In the genomic region with DNA sequence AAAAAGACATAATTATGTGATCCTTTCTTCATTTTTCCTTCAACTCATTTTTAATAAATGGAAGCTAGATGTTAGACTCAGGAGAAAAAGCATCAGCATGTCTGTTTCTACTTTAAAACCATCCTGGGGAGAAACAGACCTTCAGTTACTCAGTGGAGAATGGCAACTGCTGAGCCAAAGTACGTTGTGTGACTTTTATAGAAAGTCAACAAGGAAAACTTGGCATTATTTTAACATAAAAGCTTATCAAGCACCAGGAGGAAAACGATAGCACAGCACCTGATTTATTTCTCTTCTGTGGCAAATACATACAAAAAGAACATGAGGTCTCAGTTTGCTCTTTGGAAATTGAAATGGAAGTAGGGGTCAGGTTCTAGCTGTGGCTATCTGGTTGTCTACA, we compare ENCODE assay signal across 2 cellular contexts.
TF ChIP-seq lines count a peak whose summit lies in the region.

No MANE protein-coding gene starts in this region.

TF ChIP-seq in SK-N-SH, 30 proteins besides CTCF, POLR2A, EP300 and RAD21 (continued from another document):
- TF ChIP-seq, protein P1, sequence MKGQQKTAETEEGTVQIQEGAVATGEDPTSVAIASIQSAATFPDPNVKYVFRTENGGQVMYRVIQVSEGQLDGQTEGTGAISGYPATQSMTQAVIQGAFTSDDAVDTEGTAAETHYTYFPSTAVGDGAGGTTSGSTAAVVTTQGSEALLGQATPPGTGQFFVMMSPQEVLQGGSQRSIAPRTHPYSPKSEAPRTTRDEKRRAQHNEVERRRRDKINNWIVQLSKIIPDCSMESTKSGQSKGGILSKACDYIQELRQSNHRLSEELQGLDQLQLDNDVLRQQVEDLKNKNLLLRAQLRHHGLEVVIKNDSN (IDR thresholded peaks at IDR 0.05; ENCODE audit: borderline replicate concordance, low read depth): no peak
- no peak for TF ChIP-seq JUND (IDR thresholded peaks at IDR 0.05)
- TF ChIP-seq TEAD4 (IDR thresholded peaks at IDR 0.05; ENCODE audit: borderline replicate concordance, insufficient read depth): no peak
- no peak for TF ChIP-seq GABPA (IDR thresholded peaks at IDR 0.05; ENCODE audit: low read depth)
- no peak for TF ChIP-seq FOXJ3 (CRISPR knock-in tag; IDR thresholded peaks at IDR 0.05)
- no peak for TF ChIP-seq GATA2 (CRISPR knock-in tag; IDR thresholded peaks at IDR 0.05)
- TF ChIP-seq SMC3 (IDR thresholded peaks at IDR 0.05; ENCODE audit: low read depth, low read length): no peak
- no peak for TF ChIP-seq RCOR1 (IDR thresholded peaks at IDR 0.05; ENCODE audit: low read length)
- TF ChIP-seq PBX3 (IDR thresholded peaks at IDR 0.05): no peak
- TF ChIP-seq MEF2A (IDR thresholded peaks at IDR 0.05; ENCODE audit: borderline replicate concordance, low read depth): no peak
- no peak for TF ChIP-seq CHD2 (IDR thresholded peaks at IDR 0.05; ENCODE audit: low read length, partially characterized antibody)
- TF ChIP-seq FOXM1 (IDR thresholded peaks at IDR 0.05; ENCODE audit: low read depth): no peak
- no peak for TF ChIP-seq EZH2phosphoT487 (IDR thresholded peaks at IDR 0.05; ENCODE audit: borderline replicate concordance, low read depth)
- no peak for TF ChIP-seq ELF1 (IDR thresholded peaks at IDR 0.05)
- TF ChIP-seq TAF1 (IDR thresholded peaks at IDR 0.05; ENCODE audit: borderline replicate concordance, low read depth, low read length): no peak
- no peak for TF ChIP-seq RXRA (IDR thresholded peaks at IDR 0.05; ENCODE audit: borderline replicate concordance, low read depth)
- no peak for TF ChIP-seq RFX5 (IDR thresholded peaks at IDR 0.05; ENCODE audit: low read length)

TF ChIP-seq in SK-N-SH treated with all-trans-retinoic acid at 6 μM for 48 hours, 23 proteins besides CTCF, POLR2A, EP300 and RAD21:
- TF ChIP-seq CREB5 (CRISPR knock-in tag; IDR thresholded peaks at IDR 0.05; ENCODE audit: low read depth) (no peak), PPARA (CRISPR knock-in tag; IDR thresholded peaks at IDR 0.05; ENCODE audit: borderline replicate concordance) (no peak)
